ENCODE assay signal across 16 cellular contexts in the genomic region with DNA sequence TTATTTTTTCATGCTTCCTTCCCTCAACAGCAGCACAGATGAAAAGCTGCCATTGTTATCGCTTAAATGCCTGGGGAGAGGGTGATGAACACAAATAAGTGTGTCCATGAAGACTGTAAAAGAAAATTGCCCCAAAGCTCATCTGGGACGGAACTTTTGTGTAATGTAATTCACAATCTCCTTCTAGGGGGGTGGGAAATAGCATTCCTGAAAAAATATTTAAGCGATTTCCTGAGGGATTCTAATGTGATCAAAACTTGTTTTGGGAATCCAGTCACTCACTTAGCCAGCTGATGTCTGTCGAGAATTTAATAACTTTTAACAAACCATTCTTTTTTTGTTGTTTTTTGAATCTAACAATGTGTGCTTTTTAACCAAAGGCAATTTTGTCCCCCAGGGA.
DNase-seq lines count a peak whose midpoint lies in the region; ATAC-seq and TF ChIP-seq lines count a peak whose summit lies in the region.
"Had no signal": no experiment of that assay in that cellular context is flagged by ENCODE, and none has a peak within 500 bp of the region (broad histone marks: within the 10 kb centered on the region; RNA-seq: fewer than 3 reads in every experiment).

No MANE protein-coding gene starts in this region.

- no peak overlapping the region for H3K4me3 Mint-ChIP-seq in activated CD8-positive, alpha-beta T cell treated with anti-CD3 and anti-CD28 coated beads for 36 hours
- no peak overlapping the region for H3K4me3 Mint-ChIP-seq in activated CD4-positive, alpha-beta T cell treated with anti-CD3 and anti-CD28 coated beads, Interleukin-2, amount 10 ng/mL, durations not matched to agents 24 days and 14 days
- H3K4me3 Mint-ChIP-seq: CD4-positive, alpha-beta memory T cell; GM23338; H9 had no signal

- no peaks in the 10 kb centered on the region for H3K9me3 Mint-ChIP-seq in activated CD8-positive, alpha-beta T cell treated with anti-CD3 and anti-CD28 coated beads for 36 hours
- H3K9me3 Mint-ChIP-seq in activated CD4-positive, alpha-beta T cell treated with anti-CD3 and anti-CD28 coated beads, Interleukin-2, amount 10 ng/mL, durations not matched to agents 24 days and 14 days = no peaks in the 10 kb centered on the region
- H3K9me3 Mint-ChIP-seq: CD4-positive, alpha-beta memory T cell; GM23338; H9 had no signal

- CTCF ChIA-PET in activated CD8-positive, alpha-beta T cell treated with anti-CD3 and anti-CD28 coated beads for 36 hours (lab: Charles Lee) = interaction anchor here (2.1 kb wide), 1 partner anchor 11 kb away, joined by 5 read pairs; no protein-coding TSS in a partner anchor

- DNase-seq in SK-MEL-5 (ENCODE audit: low read depth, low spot score) = peak; percentile 64
- DNase-seq in globus pallidus (ENCODE audit: low spot score) = peak; percentile 45
- peak; percentile 49 for DNase-seq in pons (ENCODE audit: low spot score)
- DNase-seq in NCI-H146 treated with DMSO at 0.1 percent for 48 hours (lab: John Stamatoyannopoulos, UW; ENCODE audit: unreplicated experiment) = no peak
- DNase-seq in activated CD8-positive, alpha-beta T cell treated with anti-CD3 and anti-CD28 coated beads for 36 hours = no peak
- DNase-seq in activated CD4-positive, alpha-beta T cell treated with anti-CD3 and anti-CD28 coated beads, Interleukin-2, amount 10 ng/mL, durations not matched to agents 24 days and 14 days = no peak
- DNase-seq: C1 segment of cervical spinal cord; Caco-2; CD4-positive, alpha-beta memory T cell; DMS79; EL; GDM1; H9 had no signal

- ATAC-seq in activated CD8-positive, alpha-beta T cell treated with anti-CD3 and anti-CD28 coated beads for 36 hours = no peak
- ATAC-seq: GM12878, GM23338, HCT116 had no signal

- H3K27me3 Mint-ChIP-seq in activated CD8-positive, alpha-beta T cell treated with anti-CD3 and anti-CD28 coated beads for 36 hours = peaks cover 18% of the 10 kb centered on the region
- peaks cover 7% of the 10 kb centered on the region for H3K27me3 Mint-ChIP-seq in activated CD4-positive, alpha-beta T cell treated with anti-CD3 and anti-CD28 coated beads, Interleukin-2, amount 10 ng/mL, durations not matched to agents 24 days and 14 days

- no peak for TF ChIP-seq CTCF in activated CD8-positive, alpha-beta T cell treated with anti-CD3 and anti-CD28 coated beads for 36 hours (IDR thresholded peaks at IDR 0.05)

- no peaks in the 10 kb centered on the region for H3K36me3 Mint-ChIP-seq in activated CD8-positive, alpha-beta T cell treated with anti-CD3 and anti-CD28 coated beads for 36 hours (ENCODE audit: low read depth)
- no peaks in the 10 kb centered on the region for H3K36me3 Mint-ChIP-seq in activated CD4-positive, alpha-beta T cell treated with anti-CD3 and anti-CD28 coated beads, Interleukin-2, amount 10 ng/mL, durations not matched to agents 24 days and 14 days (ENCODE audit: low read depth)
- H3K36me3 Mint-ChIP-seq: CD4-positive, alpha-beta memory T cell had no signal

- in situ Hi-C loops in SK-MEL-5 (cut with HindIII; ENCODE audit: low pct_unique_long_range_greater_than_20kb, low sequenced_read_pairs) = no loop called here

- POLR2A ChIA-PET in activated CD8-positive, alpha-beta T cell treated with anti-CD3 and anti-CD28 coated beads for 36 hours (lab: Charles Lee) = no interaction called here

- no peak overlapping the region for H3K27ac Mint-ChIP-seq in activated CD8-positive, alpha-beta T cell treated with anti-CD3 and anti-CD28 coated beads for 36 hours
- no peak overlapping the region for H3K27ac Mint-ChIP-seq in activated CD4-positive, alpha-beta T cell treated with anti-CD3 and anti-CD28 coated beads, Interleukin-2, amount 10 ng/mL, durations not matched to agents 24 days and 14 days
- H3K27ac Mint-ChIP-seq: CD4-positive, alpha-beta memory T cell; H9 had no signal

- no peaks in the 10 kb centered on the region for H3K4me1 Mint-ChIP-seq in activated CD8-positive, alpha-beta T cell treated with anti-CD3 and anti-CD28 coated beads for 36 hours (ENCODE audit: low read depth)
- no peaks in the 10 kb centered on the region for H3K4me1 Mint-ChIP-seq in activated CD4-positive, alpha-beta T cell treated with anti-CD3 and anti-CD28 coated beads, Interleukin-2, amount 10 ng/mL, durations not matched to agents 24 days and 14 days
- H3K4me1 Mint-ChIP-seq: CD4-positive, alpha-beta memory T cell; H9 had no signal

- intact Hi-C loops in activated CD8-positive, alpha-beta T cell treated with anti-CD3 and anti-CD28 coated beads for 36 hours (cut with micrococcal nuclease) = no loop called here
- intact Hi-C loops in activated CD4-positive, alpha-beta T cell treated with anti-CD3 and anti-CD28 coated beads, Interleukin-2, amount 10 ng/mL, durations not matched to agents 24 days and 14 days (cut with micrococcal nuclease) = no loop called here

Comparison
In these comparisons a context has a peak if more than half of its experiments do, and no peak if none do; other contexts are left out.
1. DNase-seq: peak in SK-MEL-5 (single experiment), globus pallidus (single experiment) and pons (single experiment); none in NCI-H146 treated with DMSO at 0.1 percent for 48 hours (single experiment), activated CD8-positive, alpha-beta T cell treated with anti-CD3 and anti-CD28 coated beads for 36 hours (single experiment) and activated CD4-positive, alpha-beta T cell treated with anti-CD3 and anti-CD28 coated beads, Interleukin-2, amount 10 ng/mL, durations not matched to agents 24 days and 14 days (single experiment).